31 cellular contexts compared by ENCODE assay signal in the genomic region with DNA sequence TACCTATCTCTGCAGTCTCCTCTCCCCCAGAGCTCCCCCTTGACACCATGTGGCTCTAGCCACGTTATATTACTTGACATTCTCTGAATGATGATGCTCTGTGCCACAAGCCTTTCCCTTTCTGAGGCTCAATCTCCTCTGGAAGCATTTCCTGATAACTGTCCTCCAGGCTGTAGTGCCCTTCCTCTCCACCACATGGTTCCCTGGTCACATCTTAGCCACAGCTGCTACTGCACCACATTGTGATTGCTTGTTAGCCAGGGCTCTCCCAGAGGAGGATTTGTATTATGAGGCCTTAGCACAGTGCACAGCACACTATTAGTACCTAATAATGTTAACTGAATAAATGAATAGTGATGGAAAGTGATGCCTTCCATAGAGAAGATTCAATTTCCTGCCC.
"Had no signal": no experiment of that assay in that cellular context is flagged by ENCODE, and none has a peak within 500 bp of the region (broad histone marks: within the 10 kb centered on the region; RNA-seq: fewer than 3 reads in every experiment).

No MANE protein-coding gene starts in this region.

- H3K27me3 ChIP-seq: heart left ventricle, left lung, neutrophil, ovary, right lobe of liver, stomach, thyroid gland, upper lobe of left lung, vagina had no signal

- H3K9me3 ChIP-seq: heart left ventricle, left lung, lower lobe of right lung, neutrophil, ovary, right lobe of liver, stomach, thyroid gland, upper lobe of left lung, vagina had no signal

- H3K36me3 ChIP-seq: heart left ventricle, left lung, lower lobe of right lung, neutrophil, ovary, right lobe of liver, stomach, thyroid gland, upper lobe of left lung, vagina had no signal

- H3K9me3 Mint-ChIP-seq: activated CD4-positive, alpha-beta T cell treated with anti-CD3 and anti-CD28 coated beads, Interleukin-2, amount 10 ng/mL, durations not matched to agents 7 days and 5 days; activated CD8-positive, alpha-beta T cell treated with anti-CD3 and anti-CD28 coated beads for 36 hours; activated naive CD4-positive, alpha-beta T cell treated with anti-CD3 and anti-CD28 coated beads, Interleukin-2, amount 50 U/mL, for 24 hours; activated naive CD8-positive, alpha-beta T cell treated with anti-CD3 and anti-CD28 coated beads, Interleukin-2, amount 50 U/mL, for 24 hours; activated T-cell treated with anti-CD3 and anti-CD28 coated beads, Interleukin-2, amount 50 U/mL, for 4 hours; activated T-helper 17 cell treated with anti-CD3 and anti-CD28 coated beads, Interleukin-2, amount 50 U/mL, for 72 hours; nephron; stimulated activated naive B cell treated with anti-CD40 and anti-IgM and Interleukin-4, amounts not matched to agents 10 μg/mL and 1 μg/mL and 100 μg/mL, for 72 hours had no signal

- DNase-seq: activated CD4-positive, alpha-beta T cell treated with anti-CD3 and anti-CD28 coated beads for 1 hour; activated CD4-positive, alpha-beta T cell treated with anti-CD3 and anti-CD28 coated beads, Interleukin-2, amount 10 ng/mL, durations not matched to agents 7 days and 5 days; activated CD8-positive, alpha-beta T cell treated with anti-CD3 and anti-CD28 coated beads for 36 hours; activated gamma-delta T cell treated with Interleukin-2 at 50 U/mL for 16 hours; activated naive CD8-positive, alpha-beta T cell treated with anti-CD3 and anti-CD28 coated beads, Interleukin-2, amount 50 U/mL, for 24 hours; activated T-cell treated with anti-CD3 and anti-CD28 coated beads, Interleukin-2, amount 50 U/mL, for 4 hours; amygdala; caudate nucleus; cortex of kidney; foreskin fibroblast; heart left ventricle; hypothalamus; left lung; lower lobe of right lung; mesenchymal stem cell; ovary; right lobe of liver; stimulated activated CD4-positive, alpha-beta T cell treated with anti-CD3 and anti-CD28 coated beads, Interleukin-4, amount 100 ng/mL, for 24 hours; stimulated activated naive B cell treated with anti-CD40 and anti-IgM and Interleukin-4, amounts not matched to agents 10 μg/mL and 1 μg/mL and 100 μg/mL, for 72 hours; stomach; T1000; thyroid gland; upper lobe of left lung had no signal

- ATAC-seq: activated CD8-positive, alpha-beta T cell treated with anti-CD3 and anti-CD28 coated beads for 36 hours; activated naive CD8-positive, alpha-beta T cell treated with anti-CD3 and anti-CD28 coated beads, Interleukin-2, amount 50 U/mL, for 24 hours; activated T-cell treated with anti-CD3 and anti-CD28 coated beads, Interleukin-2, amount 50 U/mL, for 4 hours; activated T-helper 17 cell treated with anti-CD3 and anti-CD28 coated beads, Interleukin-2, amount 50 U/mL, for 72 hours; esophagus mucosa; left lung; lower lobe of right lung; right lobe of liver had no signal

- H3K4me3 ChIP-seq: heart left ventricle, left lung, lower lobe of right lung, ovary, right lobe of liver, skin epidermis, stomach, thyroid gland, upper lobe of left lung, vagina had no signal

- H3K27ac ChIP-seq: left lung, lower lobe of right lung, neutrophil, ovary, right lobe of liver, skin epidermis, stomach, upper lobe of left lung, vagina had no signal

- H3K27ac Mint-ChIP-seq: activated CD4-positive, alpha-beta T cell treated with anti-CD3 and anti-CD28 coated beads, Interleukin-2, amount 10 ng/mL, durations not matched to agents 7 days and 5 days; activated CD8-positive, alpha-beta T cell treated with anti-CD3 and anti-CD28 coated beads for 36 hours; activated naive CD4-positive, alpha-beta T cell treated with anti-CD3 and anti-CD28 coated beads, Interleukin-2, amount 50 U/mL, for 24 hours; activated naive CD8-positive, alpha-beta T cell treated with anti-CD3 and anti-CD28 coated beads, Interleukin-2, amount 50 U/mL, for 24 hours; activated T-helper 17 cell treated with anti-CD3 and anti-CD28 coated beads, Interleukin-2, amount 50 U/mL, for 72 hours; nephron; progenitor cell of endocrine pancreas; stimulated activated naive B cell treated with anti-CD40 and anti-IgM and Interleukin-4, amounts not matched to agents 10 μg/mL and 1 μg/mL and 100 μg/mL, for 72 hours had no signal

- H3K27me3 Mint-ChIP-seq: progenitor cell of endocrine pancreas; stimulated activated naive B cell treated with anti-CD40 and anti-IgM and Interleukin-4, amounts not matched to agents 10 μg/mL and 1 μg/mL and 100 μg/mL, for 72 hours had no signal

- H3K4me3 Mint-ChIP-seq: activated CD4-positive, alpha-beta T cell treated with anti-CD3 and anti-CD28 coated beads, Interleukin-2, amount 10 ng/mL, durations not matched to agents 7 days and 5 days; activated CD8-positive, alpha-beta T cell treated with anti-CD3 and anti-CD28 coated beads for 36 hours; activated naive CD4-positive, alpha-beta T cell treated with anti-CD3 and anti-CD28 coated beads, Interleukin-2, amount 50 U/mL, for 24 hours; activated naive CD8-positive, alpha-beta T cell treated with anti-CD3 and anti-CD28 coated beads, Interleukin-2, amount 50 U/mL, for 24 hours; activated T-cell treated with anti-CD3 and anti-CD28 coated beads, Interleukin-2, amount 50 U/mL, for 4 hours; activated T-helper 17 cell treated with anti-CD3 and anti-CD28 coated beads, Interleukin-2, amount 50 U/mL, for 72 hours; nephron; stimulated activated naive B cell treated with anti-CD40 and anti-IgM and Interleukin-4, amounts not matched to agents 10 μg/mL and 1 μg/mL and 100 μg/mL, for 72 hours had no signal

- H3K4me1 ChIP-seq: left lung, lower lobe of right lung, right lobe of liver, stomach, upper lobe of left lung, vagina had no signal

- H3K4me1 Mint-ChIP-seq: activated CD4-positive, alpha-beta T cell treated with anti-CD3 and anti-CD28 coated beads, Interleukin-2, amount 10 ng/mL, durations not matched to agents 7 days and 5 days; activated naive CD4-positive, alpha-beta T cell treated with anti-CD3 and anti-CD28 coated beads, Interleukin-2, amount 50 U/mL, for 24 hours; activated T-helper 17 cell treated with anti-CD3 and anti-CD28 coated beads, Interleukin-2, amount 50 U/mL, for 72 hours; nephron had no signal

- H3K36me3 Mint-ChIP-seq: activated naive CD4-positive, alpha-beta T cell treated with anti-CD3 and anti-CD28 coated beads, Interleukin-2, amount 50 U/mL, for 24 hours; stimulated activated naive B cell treated with anti-CD40 and anti-IgM and Interleukin-4, amounts not matched to agents 10 μg/mL and 1 μg/mL and 100 μg/mL, for 72 hours had no signal
